In genomic region chr11:64876226-64876750, GRCh38 we compare ENCODE assay signal across 1 cellular context.
TF ChIP-seq lines count a peak whose summit lies in the region.

No MANE protein-coding gene starts in this region.

TF ChIP-seq in K562, 482 proteins besides CTCF, POLR2A, EP300 and RAD21:
- no peak for TF ChIP-seq ZNF696 (CRISPR knock-in tag; conservative IDR thresholded peaks at IDR 0.05)
- TF ChIP-seq ZC3H4 (CRISPR knock-in tag; IDR thresholded peaks at IDR 0.05; ENCODE audit: borderline replicate concordance), result no peak
- no peak for TF ChIP-seq THAP12 (CRISPR knock-in tag; IDR thresholded peaks at IDR 0.05)
- TF ChIP-seq ZNF518B (CRISPR knock-in tag; IDR thresholded peaks at IDR 0.05), result no peak
- TF ChIP-seq SNAPC5 (CRISPR knock-in tag; IDR thresholded peaks at IDR 0.05), result no peak
